26 cellular contexts compared by ENCODE assay signal in genomic region chr2:41395692-41396091, GRCh38.
"Had no signal": no experiment of that assay in that cellular context is flagged by ENCODE, and none has a peak within 500 bp of the region (broad histone marks: within the 10 kb centered on the region; RNA-seq: fewer than 3 reads in every experiment).

No MANE protein-coding gene starts in this region.

- ATAC-seq: effector memory CD8-positive, alpha-beta T cell; esophagus mucosa; foreskin keratinocyte; gastrocnemius medialis; gastroesophageal sphincter; heart left ventricle; heart right ventricle had no signal

- H3K27me3 ChIP-seq: colonic mucosa, dorsolateral prefrontal cortex, esophagus muscularis mucosa, esophagus squamous epithelium, foreskin keratinocyte, gastrocnemius medialis, gastroesophageal sphincter, heart left ventricle, heart right ventricle had no signal

- H3K36me3 ChIP-seq: colonic mucosa, esophagus muscularis mucosa, esophagus squamous epithelium, gastrocnemius medialis, gastroesophageal sphincter, heart left ventricle, heart right ventricle had no signal

- FAIRE-seq: colon, endothelial cell of umbilical vein had no signal

- H3K27ac ChIP-seq: colonic mucosa, coronary artery, dorsolateral prefrontal cortex, epithelial cell of prostate, esophagus muscularis mucosa, esophagus squamous epithelium, foreskin keratinocyte, gastrocnemius medialis, gastroesophageal sphincter, heart left ventricle, heart right ventricle had no signal

- H3K4me1 ChIP-seq: colonic mucosa, esophagus muscularis mucosa, esophagus squamous epithelium, foreskin keratinocyte, gastrocnemius medialis, gastroesophageal sphincter, heart left ventricle, heart right ventricle had no signal

- DNase-seq: colonic mucosa; cortex of kidney; dermis blood vessel endothelial cell; dorsolateral prefrontal cortex; effector CD4-positive, alpha-beta T cell; effector CD8-positive, alpha-beta T cell; effector memory CD4-positive, alpha-beta T cell; effector memory CD8-positive, alpha-beta T cell; endodermal cell; erythroblast; esophagus squamous epithelium; foreskin fibroblast; foreskin keratinocyte; foreskin melanocyte; gastrocnemius medialis; glutamatergic neuron; head of caudate nucleus; heart left ventricle; heart right ventricle had no signal

- H3K4me3 ChIP-seq: colonic mucosa, coronary artery, dorsolateral prefrontal cortex, esophagus muscularis mucosa, esophagus squamous epithelium, gastrocnemius medialis, gastroesophageal sphincter, heart left ventricle, heart right ventricle had no signal

- H3K9me3 ChIP-seq: colonic mucosa, esophagus muscularis mucosa, gastrocnemius medialis, gastroesophageal sphincter had no signal
